Comparison of ENCODE assay signal across 8 cellular contexts in the genomic region with DNA sequence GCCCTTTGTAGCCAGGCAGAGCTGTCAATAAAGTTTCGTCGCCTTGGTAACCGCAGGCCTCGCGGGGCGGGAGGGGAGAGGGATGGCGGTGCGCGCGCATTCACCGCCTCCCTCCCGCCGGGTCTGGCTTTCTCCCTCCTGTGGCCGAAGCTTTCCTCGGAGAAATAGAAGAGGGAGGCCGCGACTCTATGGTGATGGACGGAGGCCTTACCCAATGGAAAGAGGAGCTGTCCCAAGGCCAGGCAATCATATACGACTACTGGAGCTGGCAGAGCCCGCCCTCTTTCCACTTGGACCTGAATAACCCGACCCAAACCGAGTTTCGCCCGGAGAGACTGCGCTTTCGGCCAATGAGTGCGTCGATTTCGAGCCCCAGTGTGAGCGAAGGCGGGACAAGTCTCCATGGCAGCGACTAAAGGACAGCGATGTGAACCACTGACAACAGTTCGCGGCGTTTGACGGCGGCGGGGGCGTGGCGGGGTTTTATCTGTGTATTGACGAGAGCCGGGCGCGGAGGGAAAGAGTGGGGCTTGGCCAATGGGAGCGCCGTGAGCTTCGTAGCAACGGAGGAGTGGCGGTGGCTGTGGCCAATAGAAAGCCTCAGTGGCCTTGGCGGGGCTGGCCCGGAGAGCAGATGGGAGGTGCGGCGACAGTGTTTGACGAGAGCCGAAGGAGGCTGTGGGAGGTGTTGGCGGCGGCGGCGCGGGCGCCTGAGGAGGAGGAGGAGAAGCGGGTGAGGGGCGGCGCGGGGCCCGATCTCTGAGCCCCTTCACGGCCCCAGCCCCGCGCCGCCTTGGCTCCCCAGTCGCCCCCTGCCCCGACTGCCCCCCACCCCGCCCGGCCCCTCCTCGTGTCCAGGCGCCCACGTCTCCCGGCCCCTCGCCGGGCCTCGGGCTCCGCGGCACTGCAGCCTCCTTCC. TPM values are rescaled to one million over a fixed set of nuclear protein-coding genes. Genes with fewer than 3 reads are reported as not detected.
DNase-seq lines count a peak whose midpoint lies in the region; ATAC-seq and TF ChIP-seq lines count a peak whose summit lies in the region.

A gene (plus strand): TSS at position 652 of the 919 bp plus-strand sequence. CDS start 2,061 bp downstream, outside the sequence.

- DNase-seq in GM04504 (ENCODE audit: low read depth) (peak; percentile 100), HFFc6 (peak; percentile 100), NB4 (ENCODE audit: low read depth) (peak; percentile 98), SK-N-MC (ENCODE audit: low read depth, low spot score) (peak; percentile 100), superior temporal gyrus (ENCODE audit: extremely low spot score) (peak; percentile 100)
- DNase-seq in activated naive CD4-positive, alpha-beta T cell treated with anti-CD3 and anti-CD28 coated beads, Interleukin-2, amount 10 ng/mL, durations not matched to agents 7 days and 5 days, result peak; percentile 100

- CTCF ChIA-PET in activated naive CD4-positive, alpha-beta T cell treated with anti-CD3 and anti-CD28 coated beads, Interleukin-2, amount 10 ng/mL, durations not matched to agents 7 days and 5 days (lab: Charles Lee), result interaction anchor here (1.0 to 1.8 kb wide), 8 partner anchors 36 to 199 kb away, joined by 3 to 12 read pairs (median 4); a partner anchor contains a TSS

- H3K9ac ChIP-seq in SK-N-MC (ENCODE audit: insufficient read length), result peak within 1 kb of the TSS; percentile 86

- WGBS in gastroesophageal sphincter (ENCODE audit: low coverage in 1 of 2), 2 donors, result 0% methylated on average over 19 of the region's 84 CpGs; no CpG with 5 or more reads in 1 of the 2 donors

- no peaks in the 10 kb centered on the region for H3K9me3 ChIP-seq in SK-N-MC (ENCODE audit: low read depth, low read length)
- no peaks in the 10 kb centered on the region for H3K9me3 ChIP-seq in gastroesophageal sphincter
- no peaks in the 10 kb centered on the region for H3K9me3 ChIP-seq in neutrophil

- H3K27me3 Mint-ChIP-seq in HFFc6 (ENCODE audit: insufficient read depth), result peaks cover 7% of the 10 kb centered on the region
- H3K27me3 Mint-ChIP-seq in activated naive CD4-positive, alpha-beta T cell treated with anti-CD3 and anti-CD28 coated beads, Interleukin-2, amount 10 ng/mL, durations not matched to agents 7 days and 5 days, result peaks cover 21% of the 10 kb centered on the region

- H3K27ac Mint-ChIP-seq in HFFc6, result peak within 1 kb of the TSS; percentile 100
- peak within 1 kb of the TSS; percentile 94 for H3K27ac Mint-ChIP-seq in activated naive CD4-positive, alpha-beta T cell treated with anti-CD3 and anti-CD28 coated beads, Interleukin-2, amount 10 ng/mL, durations not matched to agents 7 days and 5 days

- H3K4me1 Mint-ChIP-seq in HFFc6 (ENCODE audit: low read depth), result peaks cover 23% of the 10 kb centered on the region
- H3K4me1 Mint-ChIP-seq in activated naive CD4-positive, alpha-beta T cell treated with anti-CD3 and anti-CD28 coated beads, Interleukin-2, amount 10 ng/mL, durations not matched to agents 7 days and 5 days, result peaks cover 27% of the 10 kb centered on the region

- H3K27me3 ChIP-seq in gastroesophageal sphincter (peaks cover 13% of the 10 kb centered on the region), neutrophil (peaks cover 17% of the 10 kb centered on the region)

- peak; percentile 94 for ATAC-seq in gastroesophageal sphincter

- no peaks in the 10 kb centered on the region for H3K36me3 Mint-ChIP-seq in HFFc6 (ENCODE audit: low read depth)
- peaks cover 16% of the 10 kb centered on the region for H3K36me3 Mint-ChIP-seq in activated naive CD4-positive, alpha-beta T cell treated with anti-CD3 and anti-CD28 coated beads, Interleukin-2, amount 10 ng/mL, durations not matched to agents 7 days and 5 days

- peak; percentile 54 for TF ChIP-seq POLR2A in NB4 (IDR thresholded peaks at IDR 0.05; ENCODE audit: extremely low read depth, insufficient read length)
- TF ChIP-seq POLR2A in gastroesophageal sphincter (IDR thresholded peaks at IDR 0.05), result peak; percentile 89 to 93

- H3K4me1 ChIP-seq in gastroesophageal sphincter, result peaks cover 0 to 34% (median 20%) of the 10 kb centered on the region in 3 donors
- peaks cover 22 to 26% of the 10 kb centered on the region in 2 experiments for H3K4me1 ChIP-seq in neutrophil (ENCODE audit: control insufficient read depth in 1 of 2, insufficient read depth in 1 of 2, low read depth in 1 of 2, low read length in 1 of 2)

- no peak for TF ChIP-seq EP300 in gastroesophageal sphincter (IDR thresholded peaks at IDR 0.05)

- H3K27ac ChIP-seq in SK-N-MC, result peak within 1 kb of the TSS; percentile 78
- peak within 1 kb of the TSS; percentile 90 to 98 (median 91) for H3K27ac ChIP-seq in gastroesophageal sphincter
- H3K27ac ChIP-seq in neutrophil, result peak within 1 kb of the TSS; percentile 97

- H3K36me3 ChIP-seq in SK-N-MC (ENCODE audit: insufficient read depth, low read length), result no peaks in the 10 kb centered on the region; the same call in 1 of the 2 replicates
- peaks cover 0 to 28% of the 10 kb centered on the region in 2 donors for H3K36me3 ChIP-seq in gastroesophageal sphincter
- H3K36me3 ChIP-seq in neutrophil, result peaks cover 4% of the 10 kb centered on the region

- TF ChIP-seq CTCF in HFFc6 (IDR thresholded peaks at IDR 0.05), result peak; percentile 41; the same call in 1 of the 2 replicates
- TF ChIP-seq CTCF in NB4 (IDR thresholded peaks at IDR 0.05; ENCODE audit: low read depth, low read length), result no peak
- peak in 3 of 4 experiments; percentile 36 to 74 (median 73) for TF ChIP-seq CTCF in gastroesophageal sphincter (IDR thresholded peaks at IDR 0.05)
- peak; percentile 84 for TF ChIP-seq CTCF in neutrophil (IDR thresholded peaks at IDR 0.05)

- no peaks in the 10 kb centered on the region for H3K9me3 Mint-ChIP-seq in HFFc6
- no peaks in the 10 kb centered on the region for H3K9me3 Mint-ChIP-seq in activated naive CD4-positive, alpha-beta T cell treated with anti-CD3 and anti-CD28 coated beads, Interleukin-2, amount 10 ng/mL, durations not matched to agents 7 days and 5 days

- H3K4me3 ChIP-seq in NB4 (ENCODE audit: low read depth, low read length) (peak within 1 kb of the TSS; percentile 59), SK-N-MC (peak within 1 kb of the TSS; percentile 85), gastroesophageal sphincter (peak within 1 kb of the TSS; percentile 73 to 94), neutrophil (ENCODE audit: low read depth in 1 of 2, low read length in 1 of 2) (peak within 1 kb of the TSS; percentile 73 to 87)

- H3K4me3 Mint-ChIP-seq in HFFc6, result peak within 1 kb of the TSS; percentile 91
- peak within 1 kb of the TSS; percentile 90 for H3K4me3 Mint-ChIP-seq in activated naive CD4-positive, alpha-beta T cell treated with anti-CD3 and anti-CD28 coated beads, Interleukin-2, amount 10 ng/mL, durations not matched to agents 7 days and 5 days

RNA-seq across cellular contexts. Expression of the gene that starts here (rescaled TPM):
- 1 to 10 TPM; 3.8 to 6.2 (median 4.4) TPM for total RNA-seq in HFFc6 (2021; fragmentation: NEBNext Ultra II Directional; extraction: Animal tissue kit (Norgen Biotek cat#: 25700))
- total RNA-seq in gastroesophageal sphincter, result 10 to 100 TPM in 2 of 4 donors, 1 to 10 TPM in 2; 3.4 to 11.2 (median 9.2) TPM

Comparison
In these comparisons a context has a peak if more than half of its experiments do, and no peak if none do; other contexts are left out.
1. Peak in every context shown above with its lines: DNase-seq, ATAC-seq, H3K4me3 ChIP-seq and H3K27ac ChIP-seq.